8 cellular contexts compared by ENCODE assay signal in the genomic region with DNA sequence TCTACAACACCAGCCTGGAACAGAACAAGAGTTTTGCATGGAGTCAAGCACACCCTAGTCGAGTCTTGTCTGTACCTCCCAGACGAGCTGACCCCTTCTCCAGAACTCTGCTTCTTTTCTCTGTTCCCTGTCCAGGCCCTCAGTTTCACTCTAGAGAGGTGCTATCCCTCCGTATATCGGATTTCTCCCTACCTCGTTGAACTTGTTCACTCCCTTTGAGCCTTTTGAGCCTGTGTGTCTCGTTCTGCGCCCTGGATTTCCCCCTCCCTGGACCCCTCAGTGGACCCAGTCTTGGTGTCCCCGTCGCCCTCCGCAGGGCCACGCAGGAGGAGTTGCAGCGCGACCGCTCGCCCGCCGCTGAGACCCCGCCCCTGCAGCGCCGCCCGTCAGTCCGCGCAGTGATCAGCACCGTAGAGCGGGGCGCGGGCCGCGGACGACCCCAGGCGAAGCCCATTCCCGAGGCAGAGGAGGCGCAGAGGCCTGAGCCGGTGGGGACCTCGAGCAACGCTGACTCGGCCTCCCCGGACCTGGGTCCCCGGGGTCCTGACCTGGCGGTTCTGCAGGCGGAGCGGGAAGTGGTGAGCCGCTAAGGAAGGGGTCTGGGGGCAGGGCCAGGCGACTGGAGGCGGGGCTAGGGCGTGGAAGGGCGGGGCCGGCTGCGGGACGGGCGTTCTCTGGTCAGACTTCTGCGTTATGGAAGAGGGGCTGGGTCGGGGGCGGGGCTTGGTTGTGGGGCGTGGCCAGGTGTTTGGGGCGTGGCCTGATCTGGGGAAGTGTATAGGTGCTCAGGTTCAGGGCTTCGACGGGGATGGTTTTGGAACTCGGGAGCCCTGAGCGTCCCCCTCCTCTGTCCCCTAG. TPM values are rescaled to one million over a fixed set of nuclear protein-coding genes. Genes with fewer than 3 reads are reported as not detected.
A peak's percentile ranks its signal among the peaks of the same experiment; 100 is the strongest.
DNase-seq lines count a peak whose midpoint lies in the region; ATAC-seq, FAIRE-seq and TF ChIP-seq lines count a peak whose summit lies in the region.

No MANE protein-coding gene starts in this region.

- in situ Hi-C loops in GM18951 (cut with MboI; ENCODE audit: low sequenced_read_pairs, unreplicated experiment) (no loop called here), transverse colon (cut with MboI; ENCODE audit: low pct_ligation_motif_present in 1 of 4, low pct_unique_long_range_greater_than_20kb in 1 of 4, low sequenced_read_pairs in 3 of 4) (no loop called here)

- no peaks in the 10 kb centered on the region for H3K36me3 Mint-ChIP-seq in activated T-helper 1 cell treated with anti-CD3 and anti-CD28 coated beads, Interleukin-12 subunit alpha, Interleukin-12 subunit beta, Interleukin-2, Interleukin-4 antibody, amounts not matched to agents 30 ng/mL and 10 ng/mL and 1 ng/mL, durations not matched to agents 14 hours and 24 hours and 36 hours (ENCODE audit: low read depth)

- DNase-seq in HTR-8/SVneo (ENCODE audit: insufficient read length, low spot score) (peak; percentile 71), RPMI7951 (ENCODE audit: low read depth) (peak; percentile 79), foreskin keratinocyte (peak in 1 of 2 donors; percentile 80), pancreas (peak; percentile 72 to 88 (median 84)), transverse colon (peak; percentile 93)
- DNase-seq in activated T-helper 1 cell treated with anti-CD3 and anti-CD28 coated beads, Interleukin-12 subunit alpha, Interleukin-12 subunit beta, Interleukin-2, Interleukin-4 antibody, amounts not matched to agents 30 ng/mL and 10 ng/mL and 1 ng/mL, durations not matched to agents 14 hours and 24 hours and 36 hours (ENCODE audit: low spot score) = peak; percentile 92

- peak overlapping the region; percentile 8 to 59 (median 20) for H3K4me3 ChIP-seq in pancreas
- peak overlapping the region; percentile 6 to 60 (median 51) for H3K4me3 ChIP-seq in transverse colon

- H3K27ac ChIP-seq in foreskin keratinocyte (no peak overlapping the region), pancreas (no peak overlapping the region), transverse colon (peak overlapping the region; percentile 77 to 86 (median 81))

- H3K27me3 ChIP-seq in foreskin keratinocyte (peaks cover 23% of the 10 kb centered on the region), pancreas (no peaks in the 10 kb centered on the region), transverse colon (peaks cover 70% of the 10 kb centered on the region)

- no peak for TF ChIP-seq EP300 in transverse colon (IDR thresholded peaks at IDR 0.05; ENCODE audit: low read depth)

- FAIRE-seq in HTR-8/SVneo (lab: Jason Lieb, UNC) (no peak), pancreas (lab: Jason Lieb, UNC) (no peak)

- no peaks in the 10 kb centered on the region for H3K4me1 ChIP-seq in foreskin keratinocyte
- no peaks in the 10 kb centered on the region for H3K4me1 ChIP-seq in pancreas
- H3K4me1 ChIP-seq in transverse colon = peaks cover 5 to 32% (median 23%) of the 10 kb centered on the region in 4 donors

- H3K9me3 Mint-ChIP-seq in activated T-helper 1 cell treated with anti-CD3 and anti-CD28 coated beads, Interleukin-12 subunit alpha, Interleukin-12 subunit beta, Interleukin-2, Interleukin-4 antibody, amounts not matched to agents 30 ng/mL and 10 ng/mL and 1 ng/mL, durations not matched to agents 14 hours and 24 hours and 36 hours = no peaks in the 10 kb centered on the region

- H3K36me3 ChIP-seq in pancreas = no peaks in the 10 kb centered on the region
- H3K36me3 ChIP-seq in transverse colon = no peaks in the 10 kb centered on the region

- peaks cover 23% of the 10 kb centered on the region for H3K4me1 Mint-ChIP-seq in activated T-helper 1 cell treated with anti-CD3 and anti-CD28 coated beads, Interleukin-12 subunit alpha, Interleukin-12 subunit beta, Interleukin-2, Interleukin-4 antibody, amounts not matched to agents 30 ng/mL and 10 ng/mL and 1 ng/mL, durations not matched to agents 14 hours and 24 hours and 36 hours (ENCODE audit: low read depth)

- TF ChIP-seq POLR2A in GM18951 (IDR thresholded peaks at IDR 0.05; ENCODE audit: extremely low read depth, insufficient read depth, insufficient read length) (peak; percentile 49), transverse colon (IDR thresholded peaks at IDR 0.05) (peak; percentile 57)

- peak overlapping the region; percentile 94 for H3K27ac Mint-ChIP-seq in activated T-helper 1 cell treated with anti-CD3 and anti-CD28 coated beads, Interleukin-12 subunit alpha, Interleukin-12 subunit beta, Interleukin-2, Interleukin-4 antibody, amounts not matched to agents 30 ng/mL and 10 ng/mL and 1 ng/mL, durations not matched to agents 14 hours and 24 hours and 36 hours

- 17 to 20% methylated on average over 58 to 60 of the region's 60 CpGs for WGBS in pancreas, 2 donors
- WGBS in transverse colon (ENCODE audit: low coverage in 1 of 2), 2 donors = 2% methylated on average over 10 to 51 of the region's 60 CpGs

- H3K27me3 Mint-ChIP-seq in activated T-helper 1 cell treated with anti-CD3 and anti-CD28 coated beads, Interleukin-12 subunit alpha, Interleukin-12 subunit beta, Interleukin-2, Interleukin-4 antibody, amounts not matched to agents 30 ng/mL and 10 ng/mL and 1 ng/mL, durations not matched to agents 14 hours and 24 hours and 36 hours (ENCODE audit: insufficient read depth) = peaks cover 35% of the 10 kb centered on the region

- intact Hi-C loops in activated T-helper 1 cell treated with anti-CD3 and anti-CD28 coated beads, Interleukin-12 subunit alpha, Interleukin-12 subunit beta, Interleukin-2, Interleukin-4 antibody, amounts not matched to agents 30 ng/mL and 10 ng/mL and 1 ng/mL, durations not matched to agents 14 hours and 24 hours and 36 hours (cut with micrococcal nuclease) = loop anchor here (1.0 to 10.0 kb wide), 10 partner anchors 18 to 944 kb away; a partner anchor contains a TSS
- intact Hi-C loops in pancreas (cut with DNase I) (no loop called here), transverse colon (cut with DNase I; ENCODE audit: low total_unique reads) (no loop called here)

- ATAC-seq in foreskin keratinocyte (peak; percentile 77), pancreas (peak; percentile 71 to 88 (median 78)), HG03442 (IDR thresholded peaks at IDR 0.05; ENCODE audit: unreplicated experiment) (no peak)

- TF ChIP-seq CTCF in foreskin keratinocyte (conservative IDR thresholded peaks at IDR 0.05) = peak; percentile 19
- TF ChIP-seq CTCF in pancreas (IDR thresholded peaks at IDR 0.05) = no peak
- TF ChIP-seq CTCF in transverse colon (IDR thresholded peaks at IDR 0.05) = no peak

- H3K4me3 Mint-ChIP-seq in activated T-helper 1 cell treated with anti-CD3 and anti-CD28 coated beads, Interleukin-12 subunit alpha, Interleukin-12 subunit beta, Interleukin-2, Interleukin-4 antibody, amounts not matched to agents 30 ng/mL and 10 ng/mL and 1 ng/mL, durations not matched to agents 14 hours and 24 hours and 36 hours = peak overlapping the region; percentile 88

- H3K9me3 ChIP-seq in pancreas = no peaks in the 10 kb centered on the region
- H3K9me3 ChIP-seq in transverse colon = no peaks in the 10 kb centered on the region

RNA-seq across cellular contexts. Expression of a gene that starts 5.5 kb away (rescaled TPM):
- total RNA-seq in RPMI7951 (2014; rRNA removed; shearing (Covaris generic)) = 8.5 and 12.3 TPM in 2 replicates
- 3.3 and 6.0 TPM in 2 replicates for total RNA-seq in activated T-helper 1 cell treated with anti-CD3 and anti-CD28 coated beads, Interleukin-12 subunit alpha, Interleukin-12 subunit beta, Interleukin-2, Interleukin-4 antibody, amounts not matched to agents 30 ng/mL and 10 ng/mL and 1 ng/mL, durations not matched to agents 14 hours and 24 hours and 36 hours
- 16.6 and 30.2 TPM in 2 replicates for total RNA-seq in foreskin keratinocyte
- polyA plus RNA-seq in foreskin keratinocyte = 18.7 and 29.0 TPM in 2 replicates
- total RNA-seq in pancreas = 10 to 100 TPM; 10.2 to 32.0 (median 16.0) TPM
- 100 to 1,000 TPM; 152 to 279 TPM for polyA plus RNA-seq in pancreas
- total RNA-seq in transverse colon = 100 to 1,000 TPM in 1 of 4 donors, 10 to 100 TPM in 3; 28.7 to 115 (median 49.1) TPM

RNA-seq across cellular contexts. Expression of a gene that starts 18.2 kb away (rescaled TPM):
- total RNA-seq in RPMI7951 (2014; rRNA removed; shearing (Covaris generic)) = 5.2 and 7.3 TPM in 2 replicates
- total RNA-seq in activated T-helper 1 cell treated with anti-CD3 and anti-CD28 coated beads, Interleukin-12 subunit alpha, Interleukin-12 subunit beta, Interleukin-2, Interleukin-4 antibody, amounts not matched to agents 30 ng/mL and 10 ng/mL and 1 ng/mL, durations not matched to agents 14 hours and 24 hours and 36 hours = 21.7 and 26.4 TPM in 2 replicates
- total RNA-seq in foreskin keratinocyte = 12.4 and 17.2 TPM in 2 replicates
- polyA plus RNA-seq in foreskin keratinocyte = 9.6 and 13.7 TPM in 2 replicates
- 10 to 100 TPM; 10.9 to 27.1 (median 14.2) TPM for total RNA-seq in pancreas
- polyA plus RNA-seq in pancreas = 10 to 100 TPM; 22.0 to 26.6 TPM
- 100 to 1,000 TPM in 1 of 4 donors, 10 to 100 TPM in 3; 28.4 to 125 (median 61.7) TPM for total RNA-seq in transverse colon

RNA-seq across cellular contexts. Expression of a gene that starts 36.3 kb away (rescaled TPM):
- total RNA-seq in RPMI7951 (2014; rRNA removed; shearing (Covaris generic)) = 22.3 and 31.0 TPM in 2 replicates
- total RNA-seq in activated T-helper 1 cell treated with anti-CD3 and anti-CD28 coated beads, Interleukin-12 subunit alpha, Interleukin-12 subunit beta, Interleukin-2, Interleukin-4 antibody, amounts not matched to agents 30 ng/mL and 10 ng/mL and 1 ng/mL, durations not matched to agents 14 hours and 24 hours and 36 hours = 114 and 115 TPM in 2 replicates
- total RNA-seq in foreskin keratinocyte (59.8 and 60.9 TPM in 2 replicates), pancreas (10 to 100 TPM; 37.1 to 61.5 (median 50.9) TPM), transverse colon (100 to 1,000 TPM; 101 to 350 (median 154) TPM)
- polyA plus RNA-seq in foreskin keratinocyte (64.8 and 65.2 TPM in 2 replicates), pancreas (100 to 1,000 TPM; 174 to 266 TPM)

RNA-seq across cellular contexts. Expression of a gene that starts 43.1 kb away (rescaled TPM):
- total RNA-seq in RPMI7951 (2014; rRNA removed; shearing (Covaris generic)) = not detected in 2 replicates
- total RNA-seq in activated T-helper 1 cell treated with anti-CD3 and anti-CD28 coated beads, Interleukin-12 subunit alpha, Interleukin-12 subunit beta, Interleukin-2, Interleukin-4 antibody, amounts not matched to agents 30 ng/mL and 10 ng/mL and 1 ng/mL, durations not matched to agents 14 hours and 24 hours and 36 hours = 0.59 TPM in 1 of 2 replicates, not detected in the other
- total RNA-seq in foreskin keratinocyte (0.07 TPM in 1 of 2 replicates, not detected in the other), pancreas (under 1 TPM in 5 of 6 donors, not detected in 1; 0.09 to 0.25 (median 0.24) TPM), transverse colon (under 1 TPM in 2 of 4 donors, not detected in 2; 0.68 to 1.00 TPM)
- polyA plus RNA-seq in foreskin keratinocyte (0.02 and 0.12 TPM in 2 replicates), pancreas (under 1 TPM in 1 of 2 donors, not detected in 1; 0.31 TPM)

Comparison
In these comparisons a context has a peak if more than half of its experiments do, and no peak if none do; other contexts are left out.
1. H3K27ac ChIP-seq: peak in transverse colon (4 of 4); none in foreskin keratinocyte (single experiment) and pancreas (0 of 4).